1 cellular context compared by ENCODE assay signal in genomic region chr2:114128725-114129124, GRCh38.
TF ChIP-seq lines count a peak whose summit lies in the region.

No MANE protein-coding gene starts in this region.

TF ChIP-seq in GM23338, 12 proteins besides CTCF, POLR2A, EP300 and RAD21 (continued from another document):
- TF ChIP-seq, protein P1, sequence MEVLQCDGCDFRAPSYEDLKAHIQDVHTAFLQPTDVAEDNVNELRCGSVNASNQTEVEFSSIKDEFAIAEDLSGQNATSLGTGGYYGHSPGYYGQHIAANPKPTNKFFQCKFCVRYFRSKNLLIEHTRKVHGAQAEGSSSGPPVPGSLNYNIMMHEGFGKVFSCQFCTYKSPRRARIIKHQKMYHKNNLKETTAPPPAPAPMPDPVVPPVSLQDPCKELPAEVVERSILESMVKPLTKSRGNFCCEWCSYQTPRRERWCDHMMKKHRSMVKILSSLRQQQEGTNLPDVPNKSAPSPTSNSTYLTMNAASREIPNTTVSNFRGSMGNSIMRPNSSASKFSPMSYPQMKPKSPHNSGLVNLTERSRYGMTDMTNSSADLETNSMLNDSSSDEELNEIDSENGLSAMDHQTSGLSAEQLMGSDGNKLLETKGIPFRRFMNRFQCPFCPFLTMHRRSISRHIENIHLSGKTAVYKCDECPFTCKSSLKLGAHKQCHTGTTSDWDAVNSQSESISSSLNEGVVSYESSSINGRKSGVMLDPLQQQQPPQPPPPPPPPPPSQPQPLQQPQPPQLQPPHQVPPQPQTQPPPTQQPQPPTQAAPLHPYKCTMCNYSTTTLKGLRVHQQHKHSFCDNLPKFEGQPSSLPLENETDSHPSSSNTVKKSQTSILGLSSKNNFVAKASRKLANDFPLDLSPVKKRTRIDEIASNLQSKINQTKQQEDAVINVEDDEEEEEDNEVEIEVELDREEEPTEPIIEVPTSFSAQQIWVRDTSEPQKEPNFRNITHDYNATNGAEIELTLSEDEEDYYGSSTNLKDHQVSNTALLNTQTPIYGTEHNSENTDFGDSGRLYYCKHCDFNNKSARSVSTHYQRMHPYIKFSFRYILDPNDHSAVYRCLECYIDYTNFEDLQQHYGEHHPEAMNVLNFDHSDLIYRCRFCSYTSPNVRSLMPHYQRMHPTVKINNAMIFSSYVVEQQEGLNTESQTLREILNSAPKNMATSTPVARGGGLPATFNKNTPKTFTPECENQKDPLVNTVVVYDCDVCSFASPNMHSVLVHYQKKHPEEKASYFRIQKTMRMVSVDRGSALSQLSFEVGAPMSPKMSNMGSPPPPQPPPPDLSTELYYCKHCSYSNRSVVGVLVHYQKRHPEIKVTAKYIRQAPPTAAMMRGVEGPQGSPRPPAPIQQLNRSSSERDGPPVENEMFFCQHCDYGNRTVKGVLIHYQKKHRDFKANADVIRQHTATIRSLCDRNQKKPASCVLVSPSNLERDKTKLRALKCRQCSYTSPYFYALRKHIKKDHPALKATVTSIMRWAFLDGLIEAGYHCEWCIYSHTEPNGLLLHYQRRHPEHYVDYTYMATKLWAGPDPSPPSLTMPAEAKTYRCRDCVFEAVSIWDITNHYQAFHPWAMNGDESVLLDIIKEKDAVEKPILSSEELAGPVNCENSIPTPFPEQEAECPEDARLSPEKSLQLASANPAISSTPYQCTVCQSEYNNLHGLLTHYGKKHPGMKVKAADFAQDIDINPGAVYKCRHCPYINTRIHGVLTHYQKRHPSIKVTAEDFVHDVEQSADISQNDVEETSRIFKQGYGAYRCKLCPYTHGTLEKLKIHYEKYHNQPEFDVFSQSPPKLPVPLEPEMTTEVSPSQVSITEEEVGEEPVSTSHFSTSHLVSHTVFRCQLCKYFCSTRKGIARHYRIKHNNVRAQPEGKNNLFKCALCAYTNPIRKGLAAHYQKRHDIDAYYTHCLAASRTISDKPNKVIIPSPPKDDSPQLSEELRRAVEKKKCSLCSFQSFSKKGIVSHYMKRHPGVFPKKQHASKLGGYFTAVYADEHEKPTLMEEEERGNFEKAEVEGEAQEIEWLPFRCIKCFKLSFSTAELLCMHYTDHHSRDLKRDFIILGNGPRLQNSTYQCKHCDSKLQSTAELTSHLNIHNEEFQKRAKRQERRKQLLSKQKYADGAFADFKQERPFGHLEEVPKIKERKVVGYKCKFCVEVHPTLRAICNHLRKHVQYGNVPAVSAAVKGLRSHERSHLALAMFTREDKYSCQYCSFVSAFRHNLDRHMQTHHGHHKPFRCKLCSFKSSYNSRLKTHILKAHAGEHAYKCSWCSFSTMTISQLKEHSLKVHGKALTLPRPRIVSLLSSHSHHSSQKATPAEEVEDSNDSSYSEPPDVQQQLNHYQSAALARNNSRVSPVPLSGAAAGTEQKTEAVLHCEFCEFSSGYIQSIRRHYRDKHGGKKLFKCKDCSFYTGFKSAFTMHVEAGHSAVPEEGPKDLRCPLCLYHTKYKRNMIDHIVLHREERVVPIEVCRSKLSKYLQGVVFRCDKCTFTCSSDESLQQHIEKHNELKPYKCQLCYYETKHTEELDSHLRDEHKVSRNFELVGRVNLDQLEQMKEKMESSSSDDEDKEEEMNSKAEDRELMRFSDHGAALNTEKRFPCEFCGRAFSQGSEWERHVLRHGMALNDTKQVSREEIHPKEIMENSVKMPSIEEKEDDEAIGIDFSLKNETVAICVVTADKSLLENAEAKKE (CRISPR knock-in tag; IDR thresholded peaks at IDR 0.05) = no peak
- no peak for TF ChIP-seq STAT1 (IDR thresholded peaks at IDR 0.05; ENCODE audit: unreplicated experiment)
- TF ChIP-seq ETS1 (IDR thresholded peaks at IDR 0.05) = no peak
- TF ChIP-seq EZH2 (IDR thresholded peaks at IDR 0.05; ENCODE audit: low read depth, unreplicated experiment) = no peak
- no peak for TF ChIP-seq ZNF331 (CRISPR knock-in tag; IDR thresholded peaks at IDR 0.05; ENCODE audit: low read depth)
- no peak for TF ChIP-seq ZNF114 (CRISPR knock-in tag; IDR thresholded peaks at IDR 0.05)
- no peak for TF ChIP-seq POLR2AphosphoS5 (IDR thresholded peaks at IDR 0.05; ENCODE audit: low read depth)
TF ChIP-seq in GM23338: peak in this region for 0.
